ENCODE assay signal across 22 cellular contexts in the genomic region with DNA sequence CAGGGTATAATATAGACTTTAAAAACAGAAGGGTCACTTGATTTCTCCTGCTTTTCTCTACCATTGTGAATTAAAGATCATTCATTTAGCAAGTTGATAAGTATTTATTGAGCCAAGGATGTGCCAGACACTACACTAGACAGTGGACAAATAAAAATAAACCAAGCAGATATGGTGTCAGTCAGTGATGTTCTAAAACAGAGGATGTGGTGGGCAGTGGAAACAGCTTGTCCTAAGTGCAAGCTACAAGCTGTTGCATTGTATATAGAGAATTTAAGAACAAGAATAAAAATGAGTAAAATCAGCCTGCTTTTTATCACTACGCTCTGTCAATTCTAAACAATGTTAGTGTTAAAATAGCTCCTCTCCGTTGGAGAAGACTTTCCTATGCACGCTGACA.
DNase-seq lines count a peak whose midpoint lies in the region; ATAC-seq, FAIRE-seq and TF ChIP-seq lines count a peak whose summit lies in the region.
"Had no signal": no experiment of that assay in that cellular context is flagged by ENCODE, and none has a peak within 500 bp of the region (broad histone marks: within the 10 kb centered on the region; RNA-seq: fewer than 3 reads in every experiment).

No MANE protein-coding gene starts in this region.

- SMC1A ChIA-PET in GM12878 (lab: Charles Lee; ENCODE audit: uncharacterized antibody, unreplicated experiment): no interaction called here

- H4K20me1 ChIP-seq in OCI-LY7 (ENCODE audit: insufficient read depth, low read length) (no peaks in the 10 kb centered on the region), GM12878 (ENCODE audit: control insufficient read depth, insufficient read depth) (no peaks in the 10 kb centered on the region), GM23338 (replicated peaks; ENCODE audit: insufficient read depth) (no peaks in the 10 kb centered on the region)
- H4K20me1 ChIP-seq: BLaER1 treated with 17β-estradiol and CSF1 and Interleukin-3, amounts not matched to agents 10 nM and 100 nM had no signal

- H3K9me3 ChIP-seq in OCI-LY7 (ENCODE audit: low read length) (no peaks in the 10 kb centered on the region), GM12878 (replicated peaks; ENCODE audit: control insufficient read depth, insufficient read depth, low read length) (no peaks in the 10 kb centered on the region; the same call in 1 of the 3 replicates), upper lobe of left lung (no peaks in the 10 kb centered on the region)
- H3K9me3 ChIP-seq: A549; BLaER1 treated with 17β-estradiol and CSF1 and Interleukin-3, amounts not matched to agents 10 nM and 100 nM; Caco-2 had no signal

- H3K27ac ChIP-seq in OCI-LY7 (ENCODE audit: low read depth, low read length, poor library complexity, severe bottlenecking) (no peak overlapping the region), GM12878 (ENCODE audit: control insufficient read depth, insufficient read depth) (no peak overlapping the region), upper lobe of left lung (no peak overlapping the region), GM23338 (ENCODE audit: low read depth) (no peak overlapping the region)
- H3K27ac ChIP-seq: 22Rv1; A549; BLaER1 treated with 17β-estradiol and CSF1 and Interleukin-3, amounts not matched to agents 10 nM and 100 nM; C4-2B had no signal

- no peak overlapping the region for H3K4me3 Mint-ChIP-seq in GM23338
- H3K4me3 Mint-ChIP-seq: B cell; CD4-positive, alpha-beta T cell; CD8-positive, alpha-beta T cell had no signal

- no peak overlapping the region for H3K27ac Mint-ChIP-seq in GM23338
- H3K27ac Mint-ChIP-seq: B cell; CD4-positive, alpha-beta T cell; CD8-positive, alpha-beta T cell had no signal

- H2AFZ ChIP-seq in OCI-LY7 (ENCODE audit: low read length) (peak overlapping the region; percentile 81; the same call in 1 of the 2 replicates), GM12878 (ENCODE audit: control insufficient read depth, low read depth, low read length) (no peak overlapping the region), GM23338 (no peak overlapping the region)

- H3K9me2 ChIP-seq in OCI-LY7 (ENCODE audit: insufficient read depth, low read length) (no peaks in the 10 kb centered on the region), GM23338 (ENCODE audit: insufficient read depth) (no peaks in the 10 kb centered on the region)

- peak; percentile 54 for DNase-seq in GM12865 (ENCODE audit: low read depth)
- DNase-seq in OCI-LY7 (ENCODE audit: low spot score): no peak
- DNase-seq in GM12878 (ENCODE audit: low read depth, low spot score): no peak
- no peak for DNase-seq in DMS79 treated with DMSO at 0.1 percent for 48 hours (lab: John Stamatoyannopoulos, UW)
- no peak for DNase-seq in upper lobe of left lung
- DNase-seq in GM23338 (ENCODE audit: low spot score): no peak
- DNase-seq: AML-193; Caco-2; Calu3; CD4-positive, alpha-beta T cell; CD8-positive, alpha-beta T cell; DND-41; EL; GDM1 had no signal

- ATAC-seq in HG02852 (IDR thresholded peaks at IDR 0.05; ENCODE audit: unreplicated experiment) (peak; percentile 52), GM12878 (peak; percentile 26; the same call in 1 of the 3 replicates), upper lobe of left lung (ENCODE audit: low FRiP score in 2 of 2) (no peak), GM23338 (no peak)
- ATAC-seq: A549; CD8-positive, alpha-beta T cell had no signal

- peaks cover 17% of the 10 kb centered on the region for H3K4me1 ChIP-seq in OCI-LY7 (ENCODE audit: insufficient read depth, low read length, poor library complexity, severe bottlenecking)
- no peaks in the 10 kb centered on the region; the same call in 1 of the 2 replicates for H3K4me1 ChIP-seq in GM12878 (ENCODE audit: control insufficient read depth, insufficient read depth, low read length)
- no peaks in the 10 kb centered on the region for H3K4me1 ChIP-seq in upper lobe of left lung
- no peaks in the 10 kb centered on the region for H3K4me1 ChIP-seq in GM23338 (ENCODE audit: insufficient read depth)
- H3K4me1 ChIP-seq: A549, Caco-2 had no signal

- H3F3A ChIP-seq in GM23338 (replicated peaks; ENCODE audit: low read depth): no peaks in the 10 kb centered on the region

- H3K36me3 ChIP-seq in OCI-LY7 (ENCODE audit: insufficient read depth, low read length) (no peaks in the 10 kb centered on the region), GM12878 (ENCODE audit: control insufficient read depth in 2 of 2, insufficient read depth in 2 of 2, low read length in 1 of 2) (no peaks in the 10 kb centered on the region), upper lobe of left lung (no peaks in the 10 kb centered on the region), GM23338 (ENCODE audit: insufficient read depth) (no peaks in the 10 kb centered on the region; the same call in 1 of the 2 replicates)
- H3K36me3 ChIP-seq: BLaER1 treated with 17β-estradiol and CSF1 and Interleukin-3, amounts not matched to agents 10 nM and 100 nM had no signal

- TF ChIP-seq EP300 in GM12878 (IDR thresholded peaks at IDR 0.05; ENCODE audit: borderline replicate concordance in 1 of 2, control insufficient read depth in 1 of 2, low read depth in 2 of 2, low read length in 2 of 2) (no peak), upper lobe of left lung (IDR thresholded peaks at IDR 0.05) (no peak)

- WGBS in GM12878 (ENCODE audit: insufficient coverage, insufficient replicate concordance, low lambda C conversion rate, missing lambda C conversion rate): 86% methylated on average over 3 of the region's 3 CpGs
- WGBS in upper lobe of left lung, 2 donors: 65 to 77% methylated on average over 3 of the region's 3 CpGs

- intact Hi-C loops in OCI-LY7 (cut with micrococcal nuclease; ENCODE audit: unreplicated experiment): no loop called here
- intact Hi-C loops in GM12878 (cut with micrococcal nuclease; ENCODE audit: unreplicated experiment): no loop called here

- no peak overlapping the region for H3K9ac ChIP-seq in GM12878 (ENCODE audit: control insufficient read depth, insufficient read depth, low read length)
- H3K9ac ChIP-seq: BLaER1 treated with 17β-estradiol and CSF1 and Interleukin-3, amounts not matched to agents 10 nM and 100 nM had no signal

- no TSS peak for BruUV-seq in OCI-LY7 (replicated peaks; lab: Mats Ljungman, UMichigan)
- BruUV-seq in GM12878 (replicated peaks; lab: Mats Ljungman, UMichigan): no TSS peak

- H3K4me1 Mint-ChIP-seq in GM23338: peaks cover 4% of the 10 kb centered on the region; the same call in 2 of the 3 replicates

- H3K9me3 Mint-ChIP-seq in GM23338: peaks cover 63% of the 10 kb centered on the region
- H3K9me3 Mint-ChIP-seq: CD4-positive, alpha-beta T cell had no signal

- H3K4me2 ChIP-seq in OCI-LY7 (ENCODE audit: low read length) (no peak overlapping the region), GM12878 (ENCODE audit: control insufficient read depth, insufficient read depth) (no peak overlapping the region), GM23338 (no peak overlapping the region)
- H3K4me2 ChIP-seq: A549; BLaER1 treated with 17β-estradiol and CSF1 and Interleukin-3, amounts not matched to agents 10 nM and 100 nM had no signal

- no peaks in the 10 kb centered on the region for H3K36me3 Mint-ChIP-seq in GM23338 (ENCODE audit: low read depth)
- H3K36me3 Mint-ChIP-seq: CD8-positive, alpha-beta T cell had no signal

- H3K4me3 ChIP-seq in GM12865 (ENCODE audit: low read depth, low read length) (no peak overlapping the region), OCI-LY7 (ENCODE audit: low read depth, low read length, poor library complexity, severe bottlenecking) (no peak overlapping the region), GM12878 (no peak overlapping the region), upper lobe of left lung (no peak overlapping the region), GM23338 (no peak overlapping the region)
- H3K4me3 ChIP-seq: A549; BLaER1 treated with 17β-estradiol and CSF1 and Interleukin-3, amounts not matched to agents 10 nM and 100 nM had no signal

- POLR2A ChIA-PET in OCI-LY7 (lab: Charles Lee): interaction anchor here (1.0 to 1.3 kb wide), 2 partner anchors 38 to 56 kb away, joined by 4 to 5 read pairs; no protein-coding TSS in a partner anchor
- POLR2A ChIA-PET in GM12878 (lab: Charles Lee): no interaction called here

- FAIRE-seq in GM12878 (lab: Jason Lieb, UNC): no peak
- FAIRE-seq: A549, D721Med, GM19239 had no signal

- no peaks in the 10 kb centered on the region for H3K27me3 Mint-ChIP-seq in GM23338 (ENCODE audit: insufficient read depth, low read depth, poor library complexity)
- H3K27me3 Mint-ChIP-seq: B cell; CD4-positive, alpha-beta T cell had no signal

- in situ Hi-C loops in GM12878 (cut with MboI): no loop called here

- TF ChIP-seq RAD21 in GM12878 (IDR thresholded peaks at IDR 0.05; ENCODE audit: insufficient read depth, low read depth, low read length): no peak

- no peak for TF ChIP-seq CTCF in GM12865 (IDR thresholded peaks at IDR 0.05; ENCODE audit: insufficient read depth, low read depth, low read length, missing control alignments)
- TF ChIP-seq CTCF in OCI-LY7 (conservative IDR thresholded peaks at IDR 0.05; ENCODE audit: low read length): no peak
- no peak for TF ChIP-seq CTCF in GM12878 (IDR thresholded peaks at IDR 0.05 in 2 of 3, conservative IDR thresholded peaks at IDR 0.05 in 1 of 3; ENCODE audit: control insufficient read depth in 2 of 3, extremely low read depth in 1 of 3, insufficient read depth in 1 of 3, low read depth in 3 of 3, low read length in 3 of 3)
- TF ChIP-seq CTCF in upper lobe of left lung (IDR thresholded peaks at IDR 0.05): no peak
- no peak for TF ChIP-seq CTCF in GM23338 (conservative IDR thresholded peaks at IDR 0.05; ENCODE audit: low read depth in 2 of 2)

- H3K79me2 ChIP-seq in OCI-LY7 (ENCODE audit: insufficient read depth, low read depth, low read length) (no peaks in the 10 kb centered on the region), GM12878 (ENCODE audit: control insufficient read depth, insufficient read depth, low read length) (no peaks in the 10 kb centered on the region), GM23338 (replicated peaks; ENCODE audit: insufficient read depth) (no peaks in the 10 kb centered on the region)

- H3K27me3 ChIP-seq in GM12878 (replicated peaks in 1 of 2; ENCODE audit: control insufficient read depth in 2 of 2, insufficient read depth in 2 of 2, low read length in 1 of 2) (no peaks in the 10 kb centered on the region), upper lobe of left lung (no peaks in the 10 kb centered on the region), GM23338 (ENCODE audit: insufficient read depth) (no peaks in the 10 kb centered on the region)
- H3K27me3 ChIP-seq: BLaER1 treated with 17β-estradiol and CSF1 and Interleukin-3, amounts not matched to agents 10 nM and 100 nM had no signal

- RAD21 ChIA-PET in GM12878 (lab: Charles Lee; ENCODE audit: unreplicated experiment): interaction anchor here (1.2 kb wide), 1 partner anchor 27 kb away, joined by 3 read pairs; no protein-coding TSS in a partner anchor

- CTCF ChIA-PET in OCI-LY7 (lab: Charles Lee; ENCODE audit: unreplicated experiment): no interaction called here
- CTCF ChIA-PET in GM12878 (lab: Yijun Ruan, JAX): interaction anchor here (1.1 kb wide), 1 partner anchor 20 kb away, joined by 3 read pairs; no protein-coding TSS in a partner anchor

- TF ChIP-seq POLR2A in GM12878 (IDR thresholded peaks at IDR 0.05; ENCODE audit: low read depth, low read length) (no peak), upper lobe of left lung (IDR thresholded peaks at IDR 0.05) (no peak)

TF ChIP-seq in GM12878, 131 proteins besides CTCF, POLR2A, EP300 and RAD21 (continues in another document):
- no peak for TF ChIP-seq TARDBP (IDR thresholded peaks at IDR 0.05; ENCODE audit: borderline replicate concordance)

TF ChIP-seq in GM23338, 12 proteins besides CTCF, POLR2A, EP300 and RAD21 (continues in another document):
- TF ChIP-seq ZNF331 (CRISPR knock-in tag; IDR thresholded peaks at IDR 0.05; ENCODE audit: low read depth): no peak

Comparison
In these comparisons a context has a peak if more than half of its experiments do, and no peak if none do; other contexts are left out.
1. ATAC-seq: peak in HG02852 (single experiment) and GM12878 (single experiment); none in upper lobe of left lung (0 of 2) and GM23338 (single experiment).